8 cellular contexts compared by ENCODE assay signal in the genomic region with DNA sequence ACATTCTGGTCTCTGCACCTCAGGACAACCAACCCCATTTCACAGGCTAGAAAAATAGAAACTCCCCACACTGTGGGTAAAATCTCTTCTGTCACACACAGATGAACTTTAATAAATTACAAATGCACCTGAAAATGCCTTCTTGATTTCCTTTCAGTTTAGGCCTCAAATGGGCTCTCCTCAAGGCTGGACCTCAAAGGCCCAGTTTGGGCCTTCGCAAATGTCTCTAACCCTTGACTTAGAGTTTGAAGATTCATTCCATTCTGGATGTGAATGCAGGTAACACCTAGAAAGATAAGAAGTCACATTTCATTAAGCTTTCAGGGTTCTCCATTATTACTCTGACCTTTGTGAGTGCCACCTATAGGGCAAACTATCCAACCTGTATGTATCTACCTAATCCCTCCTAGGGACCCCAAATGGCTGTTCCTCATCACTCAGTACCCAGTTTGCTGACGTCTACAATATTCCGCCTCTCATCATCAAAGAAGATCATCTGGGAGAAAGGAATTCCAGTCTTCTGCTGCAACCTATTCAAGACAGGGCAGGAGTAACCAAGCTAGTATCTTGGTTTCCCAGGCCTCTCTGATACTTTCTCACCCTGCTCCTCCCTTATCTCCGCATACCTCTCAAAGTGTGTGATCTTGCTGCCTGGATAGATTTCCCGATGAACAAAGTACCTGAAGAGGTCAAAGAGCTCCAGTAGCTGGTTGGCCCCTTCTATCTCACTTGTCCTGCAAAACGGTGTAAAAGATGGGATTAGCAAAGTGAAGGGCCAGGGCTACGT. TPM values are rescaled to one million over a fixed set of nuclear protein-coding genes. Genes with fewer than 3 reads are reported as not detected.
A peak's percentile ranks its signal among the peaks of the same experiment; 100 is the strongest.
DNase-seq lines count a peak whose midpoint lies in the region; ATAC-seq, FAIRE-seq and TF ChIP-seq lines count a peak whose summit lies in the region.

No MANE protein-coding gene starts in this region.

- no peaks in the 10 kb centered on the region for H3K9me3 Mint-ChIP-seq in activated T-cell treated with anti-CD3 and anti-CD28 coated beads, Interleukin-2, amount 50 U/mL, for 4 hours

- no peak for TF ChIP-seq CTCF in astrocyte of the spinal cord (IDR thresholded peaks at IDR 0.05; ENCODE audit: low read depth, low read length)
- peak; percentile 13; the same call in 1 of the 2 replicates for TF ChIP-seq CTCF in HepG2 (CRISPR knock-in tag; IDR thresholded peaks at IDR 0.05)
- TF ChIP-seq CTCF in thyroid gland (IDR thresholded peaks at IDR 0.05) = no peak

- H3K36me3 ChIP-seq in HepG2 (replicated peaks in 1 of 2; ENCODE audit: control insufficient read depth in 1 of 2, insufficient read depth in 2 of 2, low read length in 2 of 2) = peaks cover 20 to 35% of the 10 kb centered on the region in 2 experiments
- H3K36me3 ChIP-seq in thyroid gland = peaks cover 12 to 13% of the 10 kb centered on the region in 2 donors

- H4K20me1 ChIP-seq in HepG2 (ENCODE audit: insufficient read depth, low read length) = no peaks in the 10 kb centered on the region

- in situ Hi-C loops in astrocyte of the spinal cord (cut with HindIII; ENCODE audit: low sequenced_read_pairs) = no loop called here
- in situ Hi-C loops in HepG2 (cut with HindIII; ENCODE audit: extremely low pct_ligation_motif_present, low pct_unique_long_range_greater_than_20kb) = no loop called here

- H2AFZ ChIP-seq in HepG2 (ENCODE audit: low read length) = peak overlapping the region; percentile 12

- peaks cover 27% of the 10 kb centered on the region for H3K36me3 Mint-ChIP-seq in activated T-cell treated with anti-CD3 and anti-CD28 coated beads, Interleukin-2, amount 50 U/mL, for 4 hours (ENCODE audit: insufficient read depth)

- H3K4me3 ChIP-seq in astrocyte of the spinal cord (ENCODE audit: low read depth, low read length) = peak overlapping the region; percentile 85
- H3K4me3 ChIP-seq in HepG2 (replicated peaks in 1 of 3; ENCODE audit: insufficient read depth in 1 of 3, low read depth in 2 of 3, low read length in 3 of 3) = peak overlapping the region; percentile 71 to 98 (median 87)
- peak overlapping the region in 1 of 3 donors; percentile 56 for H3K4me3 ChIP-seq in thyroid gland (replicated peaks in 1 of 3)

- H3K79me2 ChIP-seq in HepG2 (ENCODE audit: insufficient read depth, low read length) = peaks cover 3% of the 10 kb centered on the region

- H3K27me3 ChIP-seq in HepG2 (ENCODE audit: control insufficient read depth in 1 of 2, insufficient read depth in 2 of 2, low read length in 2 of 2) (no peaks in the 10 kb centered on the region; a peak in 1 of 5 replicates), thyroid gland (no peaks in the 10 kb centered on the region)

- H3K4me2 ChIP-seq in HepG2 (ENCODE audit: low read depth, low read length) = peak overlapping the region; percentile 93

- no peak for ATAC-seq in activated T-cell treated with anti-CD3 and anti-CD28 coated beads, Interleukin-2, amount 50 U/mL, for 4 hours
- ATAC-seq in HepG2 = no peak
- ATAC-seq in HG03135 (IDR thresholded peaks at IDR 0.05; ENCODE audit: unreplicated experiment) = no peak

- H3K9me3 ChIP-seq in HepG2 (ENCODE audit: low read length) (no peaks in the 10 kb centered on the region), thyroid gland (no peaks in the 10 kb centered on the region)

- intact Hi-C loops in HepG2 (cut with micrococcal nuclease; ENCODE audit: unreplicated experiment) = loop anchor here (1.0 kb wide), 3 partner anchors 18 to 73 kb away; a partner anchor contains a TSS
- intact Hi-C loops in thyroid gland (cut with DNase I) = no loop called here

- TSS peak; percentile 95 for BruUV-seq in HepG2 (replicated peaks; lab: Mats Ljungman, UMichigan)

- TF ChIP-seq EP300 in HepG2 (IDR thresholded peaks at IDR 0.05; ENCODE audit: low read depth in 2 of 2, low read length in 2 of 2) (no peak), HepG2 (CRISPR knock-in tag; IDR thresholded peaks at IDR 0.05; ENCODE audit: borderline replicate concordance) (peak; percentile 38)

- no peak for TF ChIP-seq RAD21 in HepG2 (CRISPR knock-in tag; IDR thresholded peaks at IDR 0.05)

- H3K9ac ChIP-seq in HepG2 (ENCODE audit: insufficient read depth, low read depth, low read length) = peak overlapping the region; percentile 94

- no peaks in the 10 kb centered on the region for H3K27me3 Mint-ChIP-seq in activated T-cell treated with anti-CD3 and anti-CD28 coated beads, Interleukin-2, amount 50 U/mL, for 4 hours (ENCODE audit: low read depth)

- H3K4me3 Mint-ChIP-seq in activated T-cell treated with anti-CD3 and anti-CD28 coated beads, Interleukin-2, amount 50 U/mL, for 4 hours = peak overlapping the region; percentile 90

- no peak for DNase-seq in activated T-cell treated with anti-CD3 and anti-CD28 coated beads, Interleukin-2, amount 50 U/mL, for 4 hours
- no peak for DNase-seq in activated T-cell treated with anti-CD3 and anti-CD28 coated beads, Interleukin-2, amount 50 U/mL, for 1 hour
- DNase-seq in astrocyte of the spinal cord (ENCODE audit: low read depth, low spot score) = no peak
- peak; percentile 42 for DNase-seq in HepG2 (ENCODE audit: low spot score)
- no peak for DNase-seq in thyroid gland
- no peak for DNase-seq in hippocampal formation (lab: John Stamatoyannopoulos, UW)
- DNase-seq in stimulated activated CD8-positive, alpha-beta memory T cell treated with anti-CD3 and anti-CD28 coated beads, Interleukin-4, amount 100 ng/mL, for 48 hours = no peak

- POLR2A ChIA-PET in HepG2 (lab: Yijun Ruan, JAX) = interaction anchor here (0.7 to 8.1 kb wide), 49 partner anchors 9 to 1236 kb away, joined by 3 to 230 read pairs (median 8); a partner anchor contains a TSS

- CTCF ChIA-PET in HepG2 (lab: Yijun Ruan, JAX; ENCODE audit: low intra/inter-chr PET ratio, low total read pairs) = interaction anchor here (1.3 to 2.1 kb wide), 2 partner anchors 83 to 85 kb away, joined by 4 to 9 read pairs; a partner anchor contains a TSS

- FAIRE-seq in HepG2 (lab: Jason Lieb, UNC) = no peak

- TF ChIP-seq POLR2A in HepG2 (IDR thresholded peaks at IDR 0.05; ENCODE audit: insufficient read depth in 1 of 2, low read depth in 2 of 2, low read length in 2 of 2) = no peak
- TF ChIP-seq POLR2A in thyroid gland (IDR thresholded peaks at IDR 0.05) = no peak

- H3K4me1 Mint-ChIP-seq in activated T-cell treated with anti-CD3 and anti-CD28 coated beads, Interleukin-2, amount 50 U/mL, for 4 hours (ENCODE audit: low read depth) = peaks cover 52% of the 10 kb centered on the region

- H3K27ac ChIP-seq in HepG2 (ENCODE audit: extremely low read length, insufficient read depth, low read length) = peak overlapping the region; percentile 85
- peak overlapping the region; percentile 77 to 97 (median 96) for H3K27ac ChIP-seq in thyroid gland

- H3K4me1 ChIP-seq in HepG2 (ENCODE audit: insufficient read depth, low read length) = peaks cover 39% of the 10 kb centered on the region
- H3K4me1 ChIP-seq in thyroid gland = peaks cover 0 to 28% of the 10 kb centered on the region in 2 donors

- 86% methylated on average over 7 of the region's 7 CpGs for WGBS in HepG2 (ENCODE audit: low lambda C conversion rate)
- WGBS in thyroid gland, 2 donors = 93 to 94% methylated on average over 7 of the region's 7 CpGs

RNA-seq across cellular contexts. Expression of a gene that starts 0.8 kb away (rescaled TPM):
- 10 to 100 TPM; 71.7 to 85.5 (median 85.4) TPM for total RNA-seq in activated T-cell treated with anti-CD3 and anti-CD28 coated beads, Interleukin-2, amount 50 U/mL, for 4 hours
- 113 and 140 TPM in 2 replicates for total RNA-seq in HepG2 (2016; rRNA removed; fragmentation: Illumina TruSeq; extraction: Trizol)
- 66.3 and 72.6 TPM in 2 replicates for total RNA-seq in HepG2 (2016; cell fraction: cytosol; rRNA removed; fragmentation: Illumina TruSeq; extraction: Trizol; ENCODE audit: low read depth)
- 120 and 148 TPM in 2 replicates for total RNA-seq in HepG2 (2016; cell fraction: insoluble cytoplasmic fraction; rRNA removed; fragmentation: Illumina TruSeq; extraction: Trizol)
- 67.1 and 67.8 TPM in 2 replicates for total RNA-seq in HepG2 (2016; cell fraction: membrane; rRNA removed; fragmentation: Illumina TruSeq; extraction: Trizol)
- 52.6 and 66.0 TPM in 2 replicates for total RNA-seq in HepG2 (2016; cell fraction: nucleus; rRNA removed; fragmentation: Illumina TruSeq; extraction: Trizol)
- 80.8 and 83.6 TPM in 2 replicates for polyA plus RNA-seq in HepG2 (2011; rRNA removed)
- polyA plus RNA-seq in HepG2 (2011; cell fraction: cytosol; rRNA removed) = 85.1 and 105 TPM in 2 replicates
- polyA plus RNA-seq in HepG2 (2011; cell fraction: nucleus; rRNA removed) = 42.1 and 63.9 TPM in 2 replicates
- polyA plus RNA-seq in HepG2 (2012) = 78.9 and 98.0 TPM in 2 replicates
- polyA plus RNA-seq in HepG2 (2016; cell fraction: cytosol; fragmentation: Illumina TruSeq; extraction: Trizol; ENCODE audit: low read depth) = 64.7 and 70.4 TPM in 2 replicates
- polyA plus RNA-seq in HepG2 (2016; cell fraction: insoluble cytoplasmic fraction; fragmentation: Illumina TruSeq; extraction: Trizol; ENCODE audit: low read depth) = 255 and 256 TPM in 2 replicates
- 60.9 and 64.0 TPM in 2 replicates for polyA plus RNA-seq in HepG2 (2016; cell fraction: membrane; fragmentation: Illumina TruSeq; extraction: Trizol; ENCODE audit: low read depth)
- 140 and 161 TPM in 2 replicates for polyA plus RNA-seq in HepG2 (2016; cell fraction: nucleus; fragmentation: Illumina TruSeq; extraction: Trizol; ENCODE audit: insufficient read depth, low read depth)
- polyA minus RNA-seq in HepG2 (2011; rRNA and poly(A)+ RNA removed; ENCODE audit: low replicate concordance) = 9.7 and 17.0 TPM in 2 replicates
- 7.5 and 11.3 TPM in 2 replicates for polyA minus RNA-seq in HepG2 (2011; cell fraction: cytosol; rRNA and poly(A)+ RNA removed)
- 30.8 and 42.8 TPM in 2 replicates for polyA minus RNA-seq in HepG2 (2011; cell fraction: nucleus; rRNA and poly(A)+ RNA removed)
- 10 to 100 TPM; 26.5 to 60.2 (median 46.2) TPM for total RNA-seq in thyroid gland

RNA-seq across cellular contexts. Expression of a gene that starts 1.8 kb away (rescaled TPM):
- 10 to 100 TPM; 16.3 to 19.5 (median 18.4) TPM for total RNA-seq in activated T-cell treated with anti-CD3 and anti-CD28 coated beads, Interleukin-2, amount 50 U/mL, for 4 hours
- total RNA-seq in HepG2 (2016; rRNA removed; fragmentation: Illumina TruSeq; extraction: Trizol) (48.7 and 66.0 TPM in 2 replicates), thyroid gland (10 to 100 TPM; 13.1 to 55.9 (median 25.4) TPM)
- total RNA-seq in HepG2 (2016; cell fraction: cytosol; rRNA removed; fragmentation: Illumina TruSeq; extraction: Trizol; ENCODE audit: low read depth) = 27.9 and 34.0 TPM in 2 replicates
- total RNA-seq in HepG2 (2016; cell fraction: insoluble cytoplasmic fraction; rRNA removed; fragmentation: Illumina TruSeq; extraction: Trizol) = 53.9 and 66.6 TPM in 2 replicates
- total RNA-seq in HepG2 (2016; cell fraction: membrane; rRNA removed; fragmentation: Illumina TruSeq; extraction: Trizol) = 41.5 and 42.5 TPM in 2 replicates
- 27.7 and 28.0 TPM in 2 replicates for total RNA-seq in HepG2 (2016; cell fraction: nucleus; rRNA removed; fragmentation: Illumina TruSeq; extraction: Trizol)
- polyA plus RNA-seq in HepG2 (2011; rRNA removed) = 38.2 and 44.1 TPM in 2 replicates
- 35.9 and 43.6 TPM in 2 replicates for polyA plus RNA-seq in HepG2 (2011; cell fraction: cytosol; rRNA removed)
- polyA plus RNA-seq in HepG2 (2011; cell fraction: nucleus; rRNA removed) = 45.5 and 46.7 TPM in 2 replicates
- polyA plus RNA-seq in HepG2 (2012) = 24.5 and 30.3 TPM in 2 replicates
- 24.6 and 32.2 TPM in 2 replicates for polyA plus RNA-seq in HepG2 (2016; cell fraction: cytosol; fragmentation: Illumina TruSeq; extraction: Trizol; ENCODE audit: low read depth)
- 50.1 and 54.2 TPM in 2 replicates for polyA plus RNA-seq in HepG2 (2016; cell fraction: insoluble cytoplasmic fraction; fragmentation: Illumina TruSeq; extraction: Trizol; ENCODE audit: low read depth)
- 30.8 and 33.7 TPM in 2 replicates for polyA plus RNA-seq in HepG2 (2016; cell fraction: membrane; fragmentation: Illumina TruSeq; extraction: Trizol; ENCODE audit: low read depth)
- polyA plus RNA-seq in HepG2 (2016; cell fraction: nucleus; fragmentation: Illumina TruSeq; extraction: Trizol; ENCODE audit: insufficient read depth, low read depth) = 41.8 and 50.7 TPM in 2 replicates
- 10.6 and 24.5 TPM in 2 replicates for polyA minus RNA-seq in HepG2 (2011; rRNA and poly(A)+ RNA removed; ENCODE audit: low replicate concordance)
- 4.9 and 8.5 TPM in 2 replicates for polyA minus RNA-seq in HepG2 (2011; cell fraction: cytosol; rRNA and poly(A)+ RNA removed)
- 19.6 and 23.2 TPM in 2 replicates for polyA minus RNA-seq in HepG2 (2011; cell fraction: nucleus; rRNA and poly(A)+ RNA removed)

RNA-seq across cellular contexts. Expression of a gene that starts 8.6 kb away (rescaled TPM):
- total RNA-seq in activated T-cell treated with anti-CD3 and anti-CD28 coated beads, Interleukin-2, amount 50 U/mL, for 4 hours = under 1 TPM in 1 of 3 donors, not detected in 2; 0.33 TPM
- total RNA-seq in HepG2 (2016; rRNA removed; fragmentation: Illumina TruSeq; extraction: Trizol) (0.44 TPM in 1 of 2 replicates, not detected in the other), thyroid gland (not detected)
- total RNA-seq in HepG2 (2016; cell fraction: cytosol; rRNA removed; fragmentation: Illumina TruSeq; extraction: Trizol; ENCODE audit: low read depth) = not detected in 2 replicates
- 0.19 TPM in 1 of 2 replicates, not detected in the other for total RNA-seq in HepG2 (2016; cell fraction: insoluble cytoplasmic fraction; rRNA removed; fragmentation: Illumina TruSeq; extraction: Trizol)
- not detected in 2 replicates for total RNA-seq in HepG2 (2016; cell fraction: membrane; rRNA removed; fragmentation: Illumina TruSeq; extraction: Trizol)
- total RNA-seq in HepG2 (2016; cell fraction: nucleus; rRNA removed; fragmentation: Illumina TruSeq; extraction: Trizol) = 0.78 TPM in 1 of 2 replicates, not detected in the other
- 0.08 and 0.14 TPM in 2 replicates for polyA plus RNA-seq in HepG2 (2011; rRNA removed)
- polyA plus RNA-seq in HepG2 (2011; cell fraction: cytosol; rRNA removed) = 0.04 and 0.10 TPM in 2 replicates
- 1.0 and 1.1 TPM in 2 replicates for polyA plus RNA-seq in HepG2 (2011; cell fraction: nucleus; rRNA removed)
- 3.3 and 4.1 TPM in 2 replicates for polyA plus RNA-seq in HepG2 (2012)
- polyA plus RNA-seq in HepG2 (2016; cell fraction: cytosol; fragmentation: Illumina TruSeq; extraction: Trizol; ENCODE audit: low read depth) = 0.21 TPM in 1 of 2 replicates, not detected in the other
- not detected in 2 replicates for polyA plus RNA-seq in HepG2 (2016; cell fraction: insoluble cytoplasmic fraction; fragmentation: Illumina TruSeq; extraction: Trizol; ENCODE audit: low read depth)
- 0.26 TPM in 1 of 2 replicates, not detected in the other for polyA plus RNA-seq in HepG2 (2016; cell fraction: membrane; fragmentation: Illumina TruSeq; extraction: Trizol; ENCODE audit: low read depth)
- polyA plus RNA-seq in HepG2 (2016; cell fraction: nucleus; fragmentation: Illumina TruSeq; extraction: Trizol; ENCODE audit: insufficient read depth, low read depth) = not detected in 2 replicates
- polyA minus RNA-seq in HepG2 (2011; rRNA and poly(A)+ RNA removed; ENCODE audit: low replicate concordance) = 1.7 and 2.4 TPM in 2 replicates
- polyA minus RNA-seq in HepG2 (2011; cell fraction: cytosol; rRNA and poly(A)+ RNA removed) = not detected in 2 replicates
- polyA minus RNA-seq in HepG2 (2011; cell fraction: nucleus; rRNA and poly(A)+ RNA removed) = 3.2 and 5.0 TPM in 2 replicates

RNA-seq across cellular contexts. Expression of a gene that starts 18.1 kb away (rescaled TPM):
- total RNA-seq in activated T-cell treated with anti-CD3 and anti-CD28 coated beads, Interleukin-2, amount 50 U/mL, for 4 hours = 100 to 1,000 TPM; 197 to 217 (median 205) TPM
- 713 and 818 TPM in 2 replicates for total RNA-seq in HepG2 (2016; rRNA removed; fragmentation: Illumina TruSeq; extraction: Trizol)
- total RNA-seq in HepG2 (2016; cell fraction: cytosol; rRNA removed; fragmentation: Illumina TruSeq; extraction: Trizol; ENCODE audit: low read depth) = 394 and 546 TPM in 2 replicates
- 727 and 841 TPM in 2 replicates for total RNA-seq in HepG2 (2016; cell fraction: insoluble cytoplasmic fraction; rRNA removed; fragmentation: Illumina TruSeq; extraction: Trizol)
- 518 and 609 TPM in 2 replicates for total RNA-seq in HepG2 (2016; cell fraction: membrane; rRNA removed; fragmentation: Illumina TruSeq; extraction: Trizol)
- total RNA-seq in HepG2 (2016; cell fraction: nucleus; rRNA removed; fragmentation: Illumina TruSeq; extraction: Trizol) = 243 and 273 TPM in 2 replicates
- 473 and 535 TPM in 2 replicates for polyA plus RNA-seq in HepG2 (2011; rRNA removed)
- 355 and 455 TPM in 2 replicates for polyA plus RNA-seq in HepG2 (2011; cell fraction: cytosol; rRNA removed)
- polyA plus RNA-seq in HepG2 (2011; cell fraction: nucleus; rRNA removed) = 126 and 158 TPM in 2 replicates
- 433 and 508 TPM in 2 replicates for polyA plus RNA-seq in HepG2 (2012)
- polyA plus RNA-seq in HepG2 (2016; cell fraction: cytosol; fragmentation: Illumina TruSeq; extraction: Trizol; ENCODE audit: low read depth) = 449 and 646 TPM in 2 replicates
- 889 and 948 TPM in 2 replicates for polyA plus RNA-seq in HepG2 (2016; cell fraction: insoluble cytoplasmic fraction; fragmentation: Illumina TruSeq; extraction: Trizol; ENCODE audit: low read depth)
- 521 and 635 TPM in 2 replicates for polyA plus RNA-seq in HepG2 (2016; cell fraction: membrane; fragmentation: Illumina TruSeq; extraction: Trizol; ENCODE audit: low read depth)
- 510 and 513 TPM in 2 replicates for polyA plus RNA-seq in HepG2 (2016; cell fraction: nucleus; fragmentation: Illumina TruSeq; extraction: Trizol; ENCODE audit: insufficient read depth, low read depth)
- polyA minus RNA-seq in HepG2 (2011; rRNA and poly(A)+ RNA removed; ENCODE audit: low replicate concordance) = 166 and 230 TPM in 2 replicates
- polyA minus RNA-seq in HepG2 (2011; cell fraction: cytosol; rRNA and poly(A)+ RNA removed) = 89.3 and 98.3 TPM in 2 replicates
- polyA minus RNA-seq in HepG2 (2011; cell fraction: nucleus; rRNA and poly(A)+ RNA removed) = 88.1 and 108 TPM in 2 replicates
- 100 to 1,000 TPM; 149 to 317 (median 172) TPM for total RNA-seq in thyroid gland

RNA-seq across cellular contexts. Expression of a gene that starts 18.7 kb away (rescaled TPM):
- total RNA-seq in activated T-cell treated with anti-CD3 and anti-CD28 coated beads, Interleukin-2, amount 50 U/mL, for 4 hours = 10 to 100 TPM; 29.6 to 30.8 (median 29.7) TPM
- total RNA-seq in HepG2 (2016; rRNA removed; fragmentation: Illumina TruSeq; extraction: Trizol) (273 and 345 TPM in 2 replicates), thyroid gland (100 to 1,000 TPM in 2 of 4 donors, 10 to 100 TPM in 2; 68.8 to 237 (median 110) TPM)
- 151 and 152 TPM in 2 replicates for total RNA-seq in HepG2 (2016; cell fraction: cytosol; rRNA removed; fragmentation: Illumina TruSeq; extraction: Trizol; ENCODE audit: low read depth)
- total RNA-seq in HepG2 (2016; cell fraction: insoluble cytoplasmic fraction; rRNA removed; fragmentation: Illumina TruSeq; extraction: Trizol) = 269 and 346 TPM in 2 replicates
- total RNA-seq in HepG2 (2016; cell fraction: membrane; rRNA removed; fragmentation: Illumina TruSeq; extraction: Trizol) = 294 and 315 TPM in 2 replicates
- total RNA-seq in HepG2 (2016; cell fraction: nucleus; rRNA removed; fragmentation: Illumina TruSeq; extraction: Trizol) = 141 and 150 TPM in 2 replicates
- 185 and 210 TPM in 2 replicates for polyA plus RNA-seq in HepG2 (2011; rRNA removed)
- polyA plus RNA-seq in HepG2 (2011; cell fraction: cytosol; rRNA removed) = 161 and 177 TPM in 2 replicates
- polyA plus RNA-seq in HepG2 (2011; cell fraction: nucleus; rRNA removed) = 147 and 170 TPM in 2 replicates
- 162 and 212 TPM in 2 replicates for polyA plus RNA-seq in HepG2 (2012)
- 118 and 119 TPM in 2 replicates for polyA plus RNA-seq in HepG2 (2016; cell fraction: cytosol; fragmentation: Illumina TruSeq; extraction: Trizol; ENCODE audit: low read depth)
- polyA plus RNA-seq in HepG2 (2016; cell fraction: insoluble cytoplasmic fraction; fragmentation: Illumina TruSeq; extraction: Trizol; ENCODE audit: low read depth) = 260 and 276 TPM in 2 replicates
- 194 and 205 TPM in 2 replicates for polyA plus RNA-seq in HepG2 (2016; cell fraction: membrane; fragmentation: Illumina TruSeq; extraction: Trizol; ENCODE audit: low read depth)
- 151 and 154 TPM in 2 replicates for polyA plus RNA-seq in HepG2 (2016; cell fraction: nucleus; fragmentation: Illumina TruSeq; extraction: Trizol; ENCODE audit: insufficient read depth, low read depth)
- polyA minus RNA-seq in HepG2 (2011; rRNA and poly(A)+ RNA removed; ENCODE audit: low replicate concordance) = 58.4 and 179 TPM in 2 replicates
- polyA minus RNA-seq in HepG2 (2011; cell fraction: cytosol; rRNA and poly(A)+ RNA removed) = 65.5 and 85.5 TPM in 2 replicates
- 138 and 175 TPM in 2 replicates for polyA minus RNA-seq in HepG2 (2011; cell fraction: nucleus; rRNA and poly(A)+ RNA removed)
